ENCODE assay signal across 10 cellular contexts in the genomic region with DNA sequence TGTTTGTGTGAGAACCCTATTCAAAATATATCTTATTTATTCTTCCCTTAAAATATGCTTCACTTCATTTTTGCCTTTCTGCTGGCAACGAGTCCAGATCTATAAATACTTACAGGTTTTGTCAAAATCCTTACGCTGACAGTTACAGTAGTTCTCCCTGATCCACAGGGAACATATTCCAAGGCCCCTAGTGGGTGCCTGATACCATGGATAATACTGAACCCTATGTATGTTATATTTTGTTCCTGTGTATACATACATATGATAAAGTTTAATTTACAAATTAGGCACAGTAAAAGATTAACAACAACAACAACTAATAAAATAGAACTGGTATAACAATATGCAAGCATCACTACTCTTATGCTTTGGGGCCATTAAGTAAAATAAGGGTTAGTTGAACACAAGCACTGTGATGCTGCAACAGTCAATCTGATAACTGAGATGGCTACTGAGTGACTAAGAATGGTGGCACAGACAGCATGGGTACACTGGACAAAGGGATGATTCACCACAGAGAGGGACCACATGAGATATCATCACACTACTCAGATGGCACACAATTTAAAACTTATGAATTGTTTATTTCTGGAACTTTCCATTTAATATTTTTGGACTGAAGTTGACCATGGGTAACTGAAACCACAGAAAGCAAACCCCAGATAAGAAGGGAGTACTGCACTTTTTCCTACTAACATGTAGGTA. TPM values are rescaled to one million over a fixed set of nuclear protein-coding genes. Genes with fewer than 3 reads are reported as not detected.
DNase-seq lines count a peak whose midpoint lies in the region; ATAC-seq and TF ChIP-seq lines count a peak whose summit lies in the region.
"Had no signal": no experiment of that assay in that cellular context is flagged by ENCODE, and none has a peak within 500 bp of the region (broad histone marks: within the 10 kb centered on the region; RNA-seq: fewer than 3 reads in every experiment).

No MANE protein-coding gene starts in this region.

- peak overlapping the region; percentile 78 for H3K27ac Mint-ChIP-seq in activated naive CD4-positive, alpha-beta T cell treated with anti-CD3 and anti-CD28 coated beads, Interleukin-2, amount 50 U/mL, for 24 hours
- H3K27ac Mint-ChIP-seq in activated naive CD4-positive, alpha-beta T cell treated with anti-CD3 and anti-CD28 coated beads, Interleukin-2, amount 10 ng/mL, durations not matched to agents 7 days and 5 days = no peak overlapping the region
- H3K27ac Mint-ChIP-seq in glutamatergic neuron (ENCODE audit: unreplicated experiment) = no peak overlapping the region

- H3K4me1 Mint-ChIP-seq in activated naive CD4-positive, alpha-beta T cell treated with anti-CD3 and anti-CD28 coated beads, Interleukin-2, amount 50 U/mL, for 24 hours = peaks cover 86% of the 10 kb centered on the region
- H3K4me1 Mint-ChIP-seq in activated naive CD4-positive, alpha-beta T cell treated with anti-CD3 and anti-CD28 coated beads, Interleukin-2, amount 10 ng/mL, durations not matched to agents 7 days and 5 days = peaks cover 34% of the 10 kb centered on the region
- H3K4me1 Mint-ChIP-seq in glutamatergic neuron (ENCODE audit: low read depth, unreplicated experiment) = no peaks in the 10 kb centered on the region

- peaks cover 4 to 75% (median 19%) of the 10 kb centered on the region in 4 donors for H3K4me1 ChIP-seq in tibial artery

- H3K36me3 ChIP-seq in tibial artery = no peaks in the 10 kb centered on the region

- H3K4me3 ChIP-seq in epithelial cell of esophagus (ENCODE audit: low read length) (no peak overlapping the region), tibial artery (no peak overlapping the region)

- H3K27me3 ChIP-seq in tibial artery = no peaks in the 10 kb centered on the region

- peak; percentile 61 for ATAC-seq in HG03196 (IDR thresholded peaks at IDR 0.05; ENCODE audit: unreplicated experiment)
- ATAC-seq: Panc1 had no signal

- peak overlapping the region; percentile 68 to 71 for H3K27ac ChIP-seq in tibial artery
- H3K27ac ChIP-seq: C4-2B had no signal

- no peak for DNase-seq in activated naive CD4-positive, alpha-beta T cell treated with anti-CD3 and anti-CD28 coated beads, Interleukin-2, amount 10 ng/mL, durations not matched to agents 7 days and 5 days
- DNase-seq in epithelial cell of esophagus (ENCODE audit: low read depth) = peak; percentile 7
- no peak for DNase-seq in tibial artery
- no peak for DNase-seq in NCI-H2107 (lab: John Stamatoyannopoulos, UW)
- no peak for DNase-seq in dermis blood vessel endothelial cell
- DNase-seq in glutamatergic neuron = no peak

- no peak overlapping the region for H3K4me3 Mint-ChIP-seq in activated naive CD4-positive, alpha-beta T cell treated with anti-CD3 and anti-CD28 coated beads, Interleukin-2, amount 50 U/mL, for 24 hours
- no peak overlapping the region for H3K4me3 Mint-ChIP-seq in activated naive CD4-positive, alpha-beta T cell treated with anti-CD3 and anti-CD28 coated beads, Interleukin-2, amount 10 ng/mL, durations not matched to agents 7 days and 5 days
- H3K4me3 Mint-ChIP-seq in glutamatergic neuron (ENCODE audit: unreplicated experiment) = no peak overlapping the region

- intact Hi-C loops in tibial artery (cut with DNase I; ENCODE audit: low total_unique reads) = no loop called here

- TF ChIP-seq CTCF in epithelial cell of esophagus (IDR thresholded peaks at IDR 0.05; ENCODE audit: insufficient read depth, low read depth, low read length, missing control alignments) (no peak), tibial artery (IDR thresholded peaks at IDR 0.05) (no peak), glutamatergic neuron (IDR thresholded peaks at IDR 0.05; ENCODE audit: partially characterized antibody, unreplicated experiment) (no peak)

- H3K36me3 Mint-ChIP-seq in activated naive CD4-positive, alpha-beta T cell treated with anti-CD3 and anti-CD28 coated beads, Interleukin-2, amount 50 U/mL, for 24 hours = peaks cover 14% of the 10 kb centered on the region
- H3K36me3 Mint-ChIP-seq in activated naive CD4-positive, alpha-beta T cell treated with anti-CD3 and anti-CD28 coated beads, Interleukin-2, amount 10 ng/mL, durations not matched to agents 7 days and 5 days = peaks cover 23% of the 10 kb centered on the region
- H3K36me3 Mint-ChIP-seq in glutamatergic neuron (ENCODE audit: unreplicated experiment) = no peaks in the 10 kb centered on the region

- no peaks in the 10 kb centered on the region for H3K9me3 Mint-ChIP-seq in activated naive CD4-positive, alpha-beta T cell treated with anti-CD3 and anti-CD28 coated beads, Interleukin-2, amount 50 U/mL, for 24 hours
- peaks cover 6% of the 10 kb centered on the region for H3K9me3 Mint-ChIP-seq in activated naive CD4-positive, alpha-beta T cell treated with anti-CD3 and anti-CD28 coated beads, Interleukin-2, amount 10 ng/mL, durations not matched to agents 7 days and 5 days
- no peaks in the 10 kb centered on the region for H3K9me3 Mint-ChIP-seq in glutamatergic neuron (ENCODE audit: unreplicated experiment)

- CTCF ChIA-PET in activated naive CD4-positive, alpha-beta T cell treated with anti-CD3 and anti-CD28 coated beads, Interleukin-2, amount 10 ng/mL, durations not matched to agents 7 days and 5 days (lab: Charles Lee) = no interaction called here

- H3K27me3 Mint-ChIP-seq in activated naive CD4-positive, alpha-beta T cell treated with anti-CD3 and anti-CD28 coated beads, Interleukin-2, amount 50 U/mL, for 24 hours = no peaks in the 10 kb centered on the region
- H3K27me3 Mint-ChIP-seq in activated naive CD4-positive, alpha-beta T cell treated with anti-CD3 and anti-CD28 coated beads, Interleukin-2, amount 10 ng/mL, durations not matched to agents 7 days and 5 days = no peaks in the 10 kb centered on the region
- no peaks in the 10 kb centered on the region for H3K27me3 Mint-ChIP-seq in glutamatergic neuron (ENCODE audit: unreplicated experiment)

- no peaks in the 10 kb centered on the region for H3K9me3 ChIP-seq in tibial artery

RNA-seq across cellular contexts. Expression of a gene that starts 29.4 kb away (rescaled TPM):
- total RNA-seq in dermis blood vessel endothelial cell (41.2 and 45.6 TPM in 2 replicates), glutamatergic neuron (ENCODE audit: unreplicated experiment) (3.0 TPM)

Comparison
In these comparisons a context has a peak if more than half of its experiments do, and no peak if none do; other contexts are left out.
1. RNA of a gene that starts 29.4 kb away (total RNA-seq): 41.2 to 45.6 TPM in dermis blood vessel endothelial cell; 3.0 TPM in glutamatergic neuron (single experiment); every median in the first group is over 10 times any median in the second.